10 cellular contexts compared by ENCODE assay signal in the genomic region with DNA sequence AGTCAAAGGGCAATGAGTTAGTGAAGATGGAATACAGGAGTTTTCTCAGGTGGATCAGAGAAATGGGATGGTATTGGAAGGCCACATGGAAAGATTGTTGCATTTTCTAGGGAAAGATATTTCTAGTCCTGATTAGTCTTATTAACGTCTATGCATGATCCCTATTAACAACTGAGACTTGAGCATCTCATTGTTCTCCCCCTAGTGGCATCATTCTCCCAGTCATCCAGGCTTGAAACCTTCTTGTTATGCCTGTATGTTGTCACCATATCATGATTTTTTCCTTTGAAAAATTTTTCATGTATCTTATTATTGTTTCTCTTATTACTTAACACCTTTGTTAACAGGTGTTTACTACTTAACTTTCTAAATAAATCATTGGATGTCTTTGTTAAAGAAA. TPM values are rescaled to one million over a fixed set of nuclear protein-coding genes. Genes with fewer than 3 reads are reported as not detected.
DNase-seq lines count a peak whose midpoint lies in the region; FAIRE-seq and TF ChIP-seq lines count a peak whose summit lies in the region.
"Had no signal": no experiment of that assay in that cellular context is flagged by ENCODE, and none has a peak within 500 bp of the region (broad histone marks: within the 10 kb centered on the region; RNA-seq: fewer than 3 reads in every experiment).

No MANE protein-coding gene starts in this region.

- peak; percentile 44 for TF ChIP-seq CTCF in OCI-LY3 (IDR thresholded peaks at IDR 0.05; ENCODE audit: low read depth, low read length)
- peak; percentile 10 to 46 for TF ChIP-seq CTCF in fibroblast of lung (conservative IDR thresholded peaks at IDR 0.05 in 1 of 2, IDR thresholded peaks at IDR 0.05 in 1 of 2; ENCODE audit: low read depth in 1 of 2, low read length in 2 of 2)

- H3K4me1 ChIP-seq in OCI-LY3 (ENCODE audit: low read length), result peaks cover 12% of the 10 kb centered on the region
- H3K4me1 ChIP-seq in fibroblast of lung (ENCODE audit: control insufficient read depth, extremely low read depth, insufficient read depth, low read length), result no peaks in the 10 kb centered on the region

- H3K9ac ChIP-seq in OCI-LY3 (ENCODE audit: low read length), result no peak overlapping the region
- no peak overlapping the region for H3K9ac ChIP-seq in fibroblast of lung (ENCODE audit: insufficient read depth, low read length)

- no peaks in the 10 kb centered on the region for H3K36me3 ChIP-seq in OCI-LY3 (replicated peaks; ENCODE audit: low read depth, low read length)
- peaks cover under 1% of the 10 kb centered on the region for H3K36me3 ChIP-seq in fibroblast of lung (ENCODE audit: control insufficient read depth, insufficient read depth, low read length)

- H3K4me2 ChIP-seq in OCI-LY3 (ENCODE audit: low read length) (no peak overlapping the region), fibroblast of lung (ENCODE audit: extremely low read depth, insufficient read depth, low read length) (no peak overlapping the region)

- no peaks in the 10 kb centered on the region for H3K9me3 ChIP-seq in OCI-LY3 (ENCODE audit: insufficient read depth, low read length)
- H3K9me3 ChIP-seq in fibroblast of lung (ENCODE audit: control insufficient read depth, insufficient read depth, low read depth, low read length), result no peaks in the 10 kb centered on the region

- no peaks in the 10 kb centered on the region for H3K27me3 ChIP-seq in OCI-LY3 (ENCODE audit: low read depth, low read length)
- no peaks in the 10 kb centered on the region for H3K27me3 ChIP-seq in fibroblast of lung (ENCODE audit: control insufficient read depth, insufficient read depth, low read length)

- no peak overlapping the region for H3K27ac ChIP-seq in OCI-LY3 (ENCODE audit: low read length)
- no peak overlapping the region for H3K27ac ChIP-seq in fibroblast of lung (ENCODE audit: insufficient read depth, low read length)
- H3K27ac ChIP-seq: epithelial cell of prostate had no signal

- H2AFZ ChIP-seq in OCI-LY3 (ENCODE audit: low read depth, low read length) (no peak overlapping the region), fibroblast of lung (ENCODE audit: low read length) (no peak overlapping the region)

- peaks cover 77% of the 10 kb centered on the region for H3K79me2 ChIP-seq in OCI-LY3 (ENCODE audit: low read length)
- peaks cover 42% of the 10 kb centered on the region for H3K79me2 ChIP-seq in fibroblast of lung (ENCODE audit: control insufficient read depth, insufficient read depth, low read length)

- H3K4me3 ChIP-seq in OCI-LY3 (ENCODE audit: low read length) (no peak overlapping the region), fibroblast of lung (replicated peaks in 1 of 4; ENCODE audit: control extremely low read depth in 1 of 4, insufficient read depth in 1 of 4, low read depth in 3 of 4, low read length in 4 of 4) (no peak overlapping the region)

- no peak for FAIRE-seq in urothelium cell line (lab: Jason Lieb, UNC)

- DNase-seq in stimulated activated CD4-positive, alpha-beta T cell treated with anti-CD3 and anti-CD28 coated beads, Interleukin-4, amount 100 ng/mL, for 24 hours, result peak; percentile 23
- no peak for DNase-seq in stimulated activated CD4-positive, alpha-beta T cell treated with anti-CD3 and anti-CD28 coated beads, Interleukin-1b, Interleukin-23, amount 100 ng/mL, for 48 hours
- peak in 1 of 2 donors; percentile 40 for DNase-seq in fibroblast of lung (ENCODE audit: low read depth in 2 of 2)
- peak; percentile 12 for DNase-seq in urothelium cell line (ENCODE audit: low spot score)
- no peak for DNase-seq in NCI-H446 (lab: John Stamatoyannopoulos, UW)
- no peak for DNase-seq in NCI-H1105 (lab: John Stamatoyannopoulos, UW)
- DNase-seq in AG08395 (ENCODE audit: low spot score), result no peak
- DNase-seq: GOT3 had no signal

- peaks cover 21% of the 10 kb centered on the region for H4K20me1 ChIP-seq in OCI-LY3 (ENCODE audit: insufficient read depth, low read length)
- H4K20me1 ChIP-seq in fibroblast of lung (ENCODE audit: control insufficient read depth, extremely low read depth, insufficient read depth, low read length), result no peaks in the 10 kb centered on the region

RNA-seq across cellular contexts. Expression of a gene that starts 34.4 kb away (rescaled TPM):
- 50.1 and 59.3 TPM in 2 replicates for total RNA-seq in fibroblast of lung
- 43.7 and 53.7 TPM in 2 replicates for polyA plus RNA-seq in fibroblast of lung
- polyA plus RNA-seq in fibroblast of lung (2012), result 29.9 and 31.4 TPM in 2 replicates
- 4.0 and 10.1 TPM in 2 replicates for polyA minus RNA-seq in fibroblast of lung (ENCODE audit: low replicate concordance)

Comparison
In these comparisons a context has a peak if more than half of its experiments do, and no peak if none do; other contexts are left out.
1. DNase-seq: peak in stimulated activated CD4-positive, alpha-beta T cell treated with anti-CD3 and anti-CD28 coated beads, Interleukin-4, amount 100 ng/mL, for 24 hours (single experiment) and urothelium cell line (single experiment); none in stimulated activated CD4-positive, alpha-beta T cell treated with anti-CD3 and anti-CD28 coated beads, Interleukin-1b, Interleukin-23, amount 100 ng/mL, for 48 hours (single experiment), NCI-H446 (0 of 2), NCI-H1105 (single experiment) and AG08395 (single experiment).